Comparison of ENCODE assay signal across 2 cellular contexts in genomic region chr11:68543594-68543993, GRCh38.
TF ChIP-seq lines count a peak whose summit lies in the region.

No MANE protein-coding gene starts in this region.

TF ChIP-seq in SK-N-SH, 30 proteins besides CTCF, POLR2A, EP300 and RAD21 (continued from another document):
- TF ChIP-seq, protein P1, sequence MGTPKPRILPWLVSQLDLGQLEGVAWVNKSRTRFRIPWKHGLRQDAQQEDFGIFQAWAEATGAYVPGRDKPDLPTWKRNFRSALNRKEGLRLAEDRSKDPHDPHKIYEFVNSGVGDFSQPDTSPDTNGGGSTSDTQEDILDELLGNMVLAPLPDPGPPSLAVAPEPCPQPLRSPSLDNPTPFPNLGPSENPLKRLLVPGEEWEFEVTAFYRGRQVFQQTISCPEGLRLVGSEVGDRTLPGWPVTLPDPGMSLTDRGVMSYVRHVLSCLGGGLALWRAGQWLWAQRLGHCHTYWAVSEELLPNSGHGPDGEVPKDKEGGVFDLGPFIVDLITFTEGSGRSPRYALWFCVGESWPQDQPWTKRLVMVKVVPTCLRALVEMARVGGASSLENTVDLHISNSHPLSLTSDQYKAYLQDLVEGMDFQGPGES (IDR thresholded peaks at IDR 0.05; ENCODE audit: low read depth, low read length) = no peak
- TF ChIP-seq MAX (IDR thresholded peaks at IDR 0.05; ENCODE audit: low read depth) (no peak), POLR2AphosphoS5 (IDR thresholded peaks at IDR 0.05; ENCODE audit: low read depth, low read length) (no peak), MEF2A (IDR thresholded peaks at IDR 0.05; ENCODE audit: borderline replicate concordance, low read depth) (no peak), TCF12 (IDR thresholded peaks at IDR 0.05) (no peak), MXI1 (IDR thresholded peaks at IDR 0.05; ENCODE audit: low read depth, low read length) (no peak), GABPA (IDR thresholded peaks at IDR 0.05; ENCODE audit: low read depth) (no peak), TAF1 (IDR thresholded peaks at IDR 0.05; ENCODE audit: borderline replicate concordance, low read depth, low read length) (no peak), RFX5 (IDR thresholded peaks at IDR 0.05; ENCODE audit: low read length) (no peak)
- TF ChIP-seq, protein P2, sequence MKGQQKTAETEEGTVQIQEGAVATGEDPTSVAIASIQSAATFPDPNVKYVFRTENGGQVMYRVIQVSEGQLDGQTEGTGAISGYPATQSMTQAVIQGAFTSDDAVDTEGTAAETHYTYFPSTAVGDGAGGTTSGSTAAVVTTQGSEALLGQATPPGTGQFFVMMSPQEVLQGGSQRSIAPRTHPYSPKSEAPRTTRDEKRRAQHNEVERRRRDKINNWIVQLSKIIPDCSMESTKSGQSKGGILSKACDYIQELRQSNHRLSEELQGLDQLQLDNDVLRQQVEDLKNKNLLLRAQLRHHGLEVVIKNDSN (IDR thresholded peaks at IDR 0.05; ENCODE audit: borderline replicate concordance, low read depth) = no peak
TF ChIP-seq in SK-N-SH: peak in this region for 0.

TF ChIP-seq in SK-N-SH treated with all-trans-retinoic acid at 6 μM for 48 hours, 23 proteins besides CTCF, POLR2A, EP300 and RAD21 (continued from another document):
- TF ChIP-seq POU6F1 (CRISPR knock-in tag; IDR thresholded peaks at IDR 0.05; ENCODE audit: borderline replicate concordance, low read depth) (no peak), RARB (CRISPR knock-in tag; IDR thresholded peaks at IDR 0.05) (no peak), ZNF70 (CRISPR knock-in tag; IDR thresholded peaks at IDR 0.05) (no peak), TSHZ2 (CRISPR knock-in tag; IDR thresholded peaks at IDR 0.05) (no peak), BACH2 (CRISPR knock-in tag; IDR thresholded peaks at IDR 0.05; ENCODE audit: borderline replicate concordance) (no peak), ZFP30 (CRISPR knock-in tag; IDR thresholded peaks at IDR 0.05) (no peak), TCF4 (CRISPR knock-in tag; IDR thresholded peaks at IDR 0.05; ENCODE audit: borderline replicate concordance) (no peak), ZNF8 (CRISPR knock-in tag; IDR thresholded peaks at IDR 0.05) (no peak)
- TF ChIP-seq, protein P3, sequence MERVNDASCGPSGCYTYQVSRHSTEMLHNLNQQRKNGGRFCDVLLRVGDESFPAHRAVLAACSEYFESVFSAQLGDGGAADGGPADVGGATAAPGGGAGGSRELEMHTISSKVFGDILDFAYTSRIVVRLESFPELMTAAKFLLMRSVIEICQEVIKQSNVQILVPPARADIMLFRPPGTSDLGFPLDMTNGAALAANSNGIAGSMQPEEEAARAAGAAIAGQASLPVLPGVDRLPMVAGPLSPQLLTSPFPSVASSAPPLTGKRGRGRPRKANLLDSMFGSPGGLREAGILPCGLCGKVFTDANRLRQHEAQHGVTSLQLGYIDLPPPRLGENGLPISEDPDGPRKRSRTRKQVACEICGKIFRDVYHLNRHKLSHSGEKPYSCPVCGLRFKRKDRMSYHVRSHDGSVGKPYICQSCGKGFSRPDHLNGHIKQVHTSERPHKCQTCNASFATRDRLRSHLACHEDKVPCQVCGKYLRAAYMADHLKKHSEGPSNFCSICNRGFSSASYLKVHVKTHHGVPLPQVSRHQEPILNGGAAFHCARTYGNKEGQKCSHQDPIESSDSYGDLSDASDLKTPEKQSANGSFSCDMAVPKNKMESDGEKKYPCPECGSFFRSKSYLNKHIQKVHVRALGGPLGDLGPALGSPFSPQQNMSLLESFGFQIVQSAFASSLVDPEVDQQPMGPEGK (CRISPR knock-in tag; IDR thresholded peaks at IDR 0.05; ENCODE audit: borderline replicate concordance) = no peak
